Comparison of ENCODE assay signal across 20 cellular contexts in the genomic region with DNA sequence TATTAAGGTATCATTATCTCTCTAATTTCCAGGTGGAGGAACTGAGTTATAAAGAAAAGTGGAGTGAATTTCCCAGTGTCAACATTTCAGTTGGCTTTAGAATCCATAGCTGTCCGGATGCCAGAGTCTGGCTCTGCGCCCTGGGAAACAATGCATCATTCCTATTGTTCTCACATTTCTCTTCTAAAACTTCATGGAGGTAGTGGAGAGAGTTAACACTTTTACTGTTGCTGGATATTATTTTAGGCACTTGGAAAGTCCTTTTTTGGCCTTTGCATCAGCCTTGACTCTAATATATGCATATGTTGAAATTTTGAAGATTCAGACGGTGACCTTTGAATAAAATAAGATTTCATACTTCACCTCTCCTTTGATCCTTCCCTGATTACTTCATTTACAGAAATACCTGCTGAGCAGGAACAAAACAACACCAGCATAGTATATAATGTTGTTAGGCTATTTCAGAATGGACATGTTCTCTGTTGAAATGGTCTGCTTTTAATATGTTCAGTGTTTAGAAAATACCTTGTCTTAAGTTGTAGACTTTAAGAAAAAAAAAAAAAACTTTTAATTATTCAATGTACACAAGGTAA.
A peak's percentile ranks its signal among the peaks of the same experiment; 100 is the strongest.
DNase-seq lines count a peak whose midpoint lies in the region; ATAC-seq and TF ChIP-seq lines count a peak whose summit lies in the region.
"Had no signal": no experiment of that assay in that cellular context is flagged by ENCODE, and none has a peak within 500 bp of the region (broad histone marks: within the 10 kb centered on the region; RNA-seq: fewer than 3 reads in every experiment).

No MANE protein-coding gene starts in this region.

- CTCF ChIA-PET in activated CD4-positive, alpha-beta memory T cell treated with anti-CD3 and anti-CD28 coated beads for 36 hours (lab: Charles Lee), result no interaction called here

- peaks cover 0 to 6% of the 10 kb centered on the region in 2 donors for H3K4me1 ChIP-seq in ascending aorta
- H3K4me1 ChIP-seq: prostate gland had no signal

- no peaks in the 10 kb centered on the region for H3K9me3 Mint-ChIP-seq in nephron progenitor cell
- peaks cover 2% of the 10 kb centered on the region for H3K9me3 Mint-ChIP-seq in activated CD4-positive, alpha-beta memory T cell treated with anti-CD3 and anti-CD28 coated beads for 36 hours
- H3K9me3 Mint-ChIP-seq: activated naive CD4-positive, alpha-beta T cell treated with anti-CD3 and anti-CD28 coated beads for 36 hours; CD8-positive, alpha-beta memory T cell; immature natural killer cell had no signal

- intact Hi-C loops in ascending aorta (cut with DNase I), result loop anchor here (10.0 kb wide), 1 partner anchor 739 kb away; no protein-coding TSS in a partner anchor
- intact Hi-C loops in activated CD4-positive, alpha-beta memory T cell treated with anti-CD3 and anti-CD28 coated beads for 36 hours (cut with micrococcal nuclease), result no loop called here

- H3K36me3 ChIP-seq in ascending aorta, result peaks cover 0 to 37% of the 10 kb centered on the region in 2 donors
- H3K36me3 ChIP-seq: prostate gland had no signal

- POLR2A ChIA-PET in activated CD4-positive, alpha-beta memory T cell treated with anti-CD3 and anti-CD28 coated beads for 36 hours (lab: Charles Lee), result no interaction called here

- no peaks in the 10 kb centered on the region for H3K27me3 ChIP-seq in ascending aorta
- H3K27me3 ChIP-seq: vagina had no signal

- H3K27me3 Mint-ChIP-seq in nephron progenitor cell (ENCODE audit: low read depth, poor library complexity), result no peaks in the 10 kb centered on the region
- H3K27me3 Mint-ChIP-seq in activated CD4-positive, alpha-beta memory T cell treated with anti-CD3 and anti-CD28 coated beads for 36 hours, result no peaks in the 10 kb centered on the region
- H3K27me3 Mint-ChIP-seq: CD8-positive, alpha-beta memory T cell had no signal

- no peak overlapping the region for H3K4me3 Mint-ChIP-seq in nephron progenitor cell
- H3K4me3 Mint-ChIP-seq in activated CD4-positive, alpha-beta memory T cell treated with anti-CD3 and anti-CD28 coated beads for 36 hours, result no peak overlapping the region
- H3K4me3 Mint-ChIP-seq: activated naive CD4-positive, alpha-beta T cell treated with anti-CD3 and anti-CD28 coated beads for 36 hours; CD8-positive, alpha-beta memory T cell; immature natural killer cell had no signal

- ATAC-seq in HG02973 (IDR thresholded peaks at IDR 0.05; ENCODE audit: unreplicated experiment), result no peak

- peak overlapping the region; percentile 38 for H3K27ac Mint-ChIP-seq in nephron progenitor cell
- no peak overlapping the region for H3K27ac Mint-ChIP-seq in activated CD4-positive, alpha-beta memory T cell treated with anti-CD3 and anti-CD28 coated beads for 36 hours
- H3K27ac Mint-ChIP-seq: activated naive CD4-positive, alpha-beta T cell treated with anti-CD3 and anti-CD28 coated beads for 36 hours; immature natural killer cell had no signal

- TF ChIP-seq CTCF in epithelial cell of esophagus (IDR thresholded peaks at IDR 0.05; ENCODE audit: insufficient read depth, low read depth, low read length, missing control alignments) (no peak), nephron progenitor cell (IDR thresholded peaks at IDR 0.05) (no peak), ascending aorta (IDR thresholded peaks at IDR 0.05) (no peak)

- peak; percentile 31 for DNase-seq in M059J (ENCODE audit: low read depth)
- peak; percentile 29 for DNase-seq in RPMI7951 (ENCODE audit: low read depth)
- DNase-seq in epithelial cell of esophagus (ENCODE audit: low read depth), result peak; percentile 39
- DNase-seq in nephron progenitor cell, result no peak
- no peak for DNase-seq in ascending aorta (ENCODE audit: low spot score in 2 of 2)
- DNase-seq in activated CD4-positive, alpha-beta memory T cell treated with anti-CD3 and anti-CD28 coated beads for 36 hours, result no peak
- DNase-seq: activated naive CD4-positive, alpha-beta T cell treated with anti-CD3 and anti-CD28 coated beads for 36 hours; activated T-cell treated with anti-CD3 and anti-CD28 coated beads, Interleukin-2, amount 50 U/mL, for 48 hours; amniotic stem cell; CD8-positive, alpha-beta memory T cell; GDM1; H7; immature natural killer cell; NCI-H146; NCI-H524 treated with DMSO at 0.1 percent for 48 hours; stimulated activated CD4-positive, alpha-beta T cell treated with anti-CD3 and anti-CD28 coated beads, Interleukin-1b, Interleukin-23, amount 100 ng/mL, for 48 hours had no signal

- H3K4me3 ChIP-seq in epithelial cell of esophagus (ENCODE audit: low read length) (no peak overlapping the region), ascending aorta (no peak overlapping the region)
- H3K4me3 ChIP-seq: prostate gland, skin epidermis, vagina had no signal

- H3K9me3 ChIP-seq in ascending aorta, result no peaks in the 10 kb centered on the region
- H3K9me3 ChIP-seq: prostate gland, vagina had no signal

- peaks cover 85% of the 10 kb centered on the region for H3K36me3 Mint-ChIP-seq in nephron progenitor cell (ENCODE audit: low read depth)
- peaks cover 20% of the 10 kb centered on the region for H3K36me3 Mint-ChIP-seq in activated CD4-positive, alpha-beta memory T cell treated with anti-CD3 and anti-CD28 coated beads for 36 hours

- peaks cover 26% of the 10 kb centered on the region for H3K4me1 Mint-ChIP-seq in nephron progenitor cell
- peaks cover 20% of the 10 kb centered on the region for H3K4me1 Mint-ChIP-seq in activated CD4-positive, alpha-beta memory T cell treated with anti-CD3 and anti-CD28 coated beads for 36 hours (ENCODE audit: low read depth)

- no peak overlapping the region for H3K27ac ChIP-seq in ascending aorta
- H3K27ac ChIP-seq: prostate gland, vagina had no signal

Comparison
In these comparisons a context has a peak if more than half of its experiments do, and no peak if none do; other contexts are left out.
1. DNase-seq: peak in M059J (single experiment), RPMI7951 (single experiment) and epithelial cell of esophagus (single experiment); none in nephron progenitor cell (single experiment), ascending aorta (0 of 2) and activated CD4-positive, alpha-beta memory T cell treated with anti-CD3 and anti-CD28 coated beads for 36 hours (single experiment).